Comparison of ENCODE assay signal across 1 cellular context in genomic region chr22:37577957-37578356, GRCh38.
TF ChIP-seq lines count a peak whose summit lies in the region.

No MANE protein-coding gene starts in this region.

TF ChIP-seq in H1, 55 proteins besides CTCF, POLR2A, EP300 and RAD21:
- TF ChIP-seq ATF2 (IDR thresholded peaks at IDR 0.05; ENCODE audit: low read length) (no peak), CBX5 (IDR thresholded peaks at IDR 0.05; ENCODE audit: low read depth, low read length) (no peak), KDM1A (IDR thresholded peaks at IDR 0.05; ENCODE audit: borderline replicate concordance, low read length) (no peak; the same call in 1 of the 2 replicates), KDM4A (IDR thresholded peaks at IDR 0.05; ENCODE audit: low read depth, low read length, severe bottlenecking) (no peak), TCF12 (IDR thresholded peaks at IDR 0.05; ENCODE audit: low read depth, low read length) (no peak), CEBPB (IDR thresholded peaks at IDR 0.05; ENCODE audit: low read depth, low read length) (no peak), CREB1 (IDR thresholded peaks at IDR 0.05) (no peak), TAF1 (IDR thresholded peaks at IDR 0.05; ENCODE audit: low read depth, low read length) (no peak), ASH2L (IDR thresholded peaks at IDR 0.05; ENCODE audit: low read length) (no peak), EZH2 (IDR thresholded peaks at IDR 0.05; ENCODE audit: low read depth, low read length, severe bottlenecking) (no peak), E2F6 (IDR thresholded peaks at IDR 0.05) (no peak), JUN (IDR thresholded peaks at IDR 0.05; ENCODE audit: low read depth, low read length) (no peak), SIX5 (IDR thresholded peaks at IDR 0.05; ENCODE audit: low read depth, low read length) (no peak), TEAD4 (IDR thresholded peaks at IDR 0.05; ENCODE audit: low read depth, low read length) (no peak), SIRT6 (IDR thresholded peaks at IDR 0.05; ENCODE audit: low read length) (no peak), RNF2 (IDR thresholded peaks at IDR 0.05; ENCODE audit: borderline replicate concordance, low read depth, low read length, missing control alignments, poor library complexity, severe bottlenecking) (no peak), BRCA1 (IDR thresholded peaks at IDR 0.05; ENCODE audit: low read depth, low read length) (no peak), CTBP2 (IDR thresholded peaks at IDR 0.05; ENCODE audit: borderline replicate concordance, insufficient read depth, insufficient read length, low read length) (no peak), GABPA (IDR thresholded peaks at IDR 0.05; ENCODE audit: borderline replicate concordance, insufficient read depth, low read length) (no peak)
